ENCODE assay signal across 25 cellular contexts in genomic region chr4:89276296-89276695, GRCh38. TPM values are rescaled to one million over a fixed set of nuclear protein-coding genes. Genes with fewer than 3 reads are reported as not detected.
"Had no signal": no experiment of that assay in that cellular context is flagged by ENCODE, and none has a peak within 500 bp of the region (broad histone marks: within the 10 kb centered on the region; RNA-seq: fewer than 3 reads in every experiment).

No MANE protein-coding gene starts in this region.

- H3K36me3 Mint-ChIP-seq: memory B cell, mesothelial cell of epicardium, neural progenitor cell had no signal

- H3K27me3 Mint-ChIP-seq: memory B cell; natural killer cell treated with Interleukin-12 subunit alpha and Interleukin-12 subunit beta and Interleukin-15 and Interleukin-18, amount 100 ng/mL, for 72 hours; stimulated activated naive B cell treated with anti-CD40 and anti-IgM and Interleukin-4, amounts not matched to agents 10 μg/mL and 1 μg/mL and 100 μg/mL, for 72 hours; stimulated activated naive CD8-positive, alpha-beta T cell treated with anti-CD3 and anti-CD28 coated beads, Interleukin-15, amount 100 ng/mL, for 72 hours had no signal

- H3K36me3 ChIP-seq: colonic mucosa, left ventricle myocardium inferior, lower lobe of right lung, neural progenitor cell, pancreas, prostate gland, thoracic aorta, transverse colon had no signal

- H3K27me3 ChIP-seq: colonic mucosa, foreskin keratinocyte, hepatocyte, neural progenitor cell, pancreas, transverse colon had no signal

- H3K9me3 Mint-ChIP-seq: endodermal cell; natural killer cell treated with Interleukin-12 subunit alpha and Interleukin-12 subunit beta and Interleukin-15 and Interleukin-18, amount 100 ng/mL, for 72 hours; neural progenitor cell had no signal

- H3K27ac ChIP-seq: colonic mucosa, foreskin keratinocyte, hepatocyte, left ventricle myocardium inferior, lower lobe of right lung, neural progenitor cell, prostate gland, thoracic aorta, transverse colon had no signal

- H3K4me3 ChIP-seq: colonic mucosa, hepatocyte, left ventricle myocardium inferior, lower lobe of right lung, neural progenitor cell, pancreas, prostate gland, thoracic aorta, transverse colon had no signal

- H3K27ac Mint-ChIP-seq: endodermal cell; memory B cell; mesothelial cell of epicardium; neural progenitor cell; stimulated activated naive B cell treated with anti-CD40 and anti-IgM and Interleukin-4, amounts not matched to agents 10 μg/mL and 1 μg/mL and 100 μg/mL, for 72 hours; stimulated activated naive CD8-positive, alpha-beta T cell treated with anti-CD3 and anti-CD28 coated beads, Interleukin-15, amount 100 ng/mL, for 72 hours had no signal

- H3K4me3 Mint-ChIP-seq: endodermal cell; memory B cell; mesothelial cell of epicardium; natural killer cell treated with Interleukin-12 subunit alpha and Interleukin-12 subunit beta and Interleukin-15 and Interleukin-18, amount 100 ng/mL, for 72 hours; neural progenitor cell; stimulated activated naive B cell treated with anti-CD40 and anti-IgM and Interleukin-4, amounts not matched to agents 10 μg/mL and 1 μg/mL and 100 μg/mL, for 72 hours; stimulated activated naive CD8-positive, alpha-beta T cell treated with anti-CD3 and anti-CD28 coated beads, Interleukin-15, amount 100 ng/mL, for 72 hours had no signal

- H3K4me1 Mint-ChIP-seq: endodermal cell; mesothelial cell of epicardium; neural progenitor cell; stimulated activated naive B cell treated with anti-CD40 and anti-IgM and Interleukin-4, amounts not matched to agents 10 μg/mL and 1 μg/mL and 100 μg/mL, for 72 hours had no signal

- ATAC-seq: foreskin keratinocyte; left cardiac atrium; natural killer cell treated with Interleukin-12 subunit alpha and Interleukin-12 subunit beta and Interleukin-15 and Interleukin-18, amount 100 ng/mL, for 72 hours; sciatic nerve; stimulated activated naive B cell treated with anti-CD40 and anti-IgM and Interleukin-4, amounts not matched to agents 10 μg/mL and 1 μg/mL and 100 μg/mL, for 72 hours; stimulated activated naive CD8-positive, alpha-beta T cell treated with anti-CD3 and anti-CD28 coated beads, Interleukin-15, amount 100 ng/mL, for 72 hours had no signal

- DNase-seq: colonic mucosa; effector CD4-positive, alpha-beta T cell; endodermal cell; erythroblast; foreskin keratinocyte; head of caudate nucleus; kidney; left cardiac atrium; left ventricle myocardium inferior; lower lobe of right lung; occipital lobe; stimulated activated CD4-positive, alpha-beta T cell treated with anti-CD3 and anti-CD28 coated beads, Interleukin-2, amount 100 ng/mL, for 24 hours; stimulated activated CD4-positive, alpha-beta T cell treated with anti-CD3 and anti-CD28 coated beads, Interleukin-4, amount 100 ng/mL, for 4 hours; stimulated activated naive B cell treated with anti-CD40 and anti-IgM and Interleukin-4, amounts not matched to agents 10 μg/mL and 1 μg/mL and 100 μg/mL, for 72 hours; stimulated activated naive CD8-positive, alpha-beta T cell treated with anti-CD3 and anti-CD28 coated beads, Interleukin-15, amount 100 ng/mL, for 72 hours; transverse colon had no signal

- H3K9me3 ChIP-seq: colonic mucosa, lower lobe of right lung, pancreas, prostate gland, thoracic aorta, transverse colon had no signal

- H3K4me1 ChIP-seq: colonic mucosa, foreskin keratinocyte, lower lobe of right lung, neural progenitor cell, prostate gland had no signal

RNA-seq across cellular contexts. Expression of gene GPRIN3, which starts 31.3 kb away (rescaled TPM):
- total RNA-seq: foreskin keratinocyte had no signal
- polyA plus RNA-seq: foreskin keratinocyte had no signal
